In genomic region chr10:43752682-43753081, GRCh38 we compare ENCODE assay signal across 24 cellular contexts.
DNase-seq lines count a peak whose midpoint lies in the region; ATAC-seq, FAIRE-seq and TF ChIP-seq lines count a peak whose summit lies in the region.
"Had no signal": no experiment of that assay in that cellular context is flagged by ENCODE, and none has a peak within 500 bp of the region (broad histone marks: within the 10 kb centered on the region; RNA-seq: fewer than 3 reads in every experiment).

No MANE protein-coding gene starts in this region.

- TF ChIP-seq CTCF in left ventricle myocardium inferior (IDR thresholded peaks at IDR 0.05; ENCODE audit: borderline replicate concordance), result no peak
- TF ChIP-seq CTCF in H1 (IDR thresholded peaks at IDR 0.05; ENCODE audit: control extremely low read depth in 1 of 3, insufficient read depth in 1 of 3, low read depth in 1 of 3, low read length in 3 of 3), result no peak

- POLR2A ChIA-PET in H1 (lab: Charles Lee; ENCODE audit: partially characterized antibody), result no interaction called here

- H2BK120ac ChIP-seq in H1 (replicated peaks; ENCODE audit: low read depth, low read length) (no peak overlapping the region), mesenchymal stem cell (ENCODE audit: low read depth, low read length) (no peak overlapping the region)

- TF ChIP-seq POLR2A in H1 (IDR thresholded peaks at IDR 0.05; ENCODE audit: control extremely low read depth in 1 of 2, low read depth in 2 of 2, low read length in 2 of 2) (no peak), GM12892 (IDR thresholded peaks at IDR 0.05; ENCODE audit: low read depth, low read length) (no peak)

- H3K23ac ChIP-seq in H1 (ENCODE audit: insufficient read length) (no peak overlapping the region), mesenchymal stem cell (ENCODE audit: low read length in 2 of 2) (no peak overlapping the region)

- H2AK5ac ChIP-seq in H1 (ENCODE audit: low read depth, low read length) (no peak overlapping the region), mesenchymal stem cell (ENCODE audit: low read length, severe bottlenecking) (no peak overlapping the region)

- H2BK5ac ChIP-seq in H1 (ENCODE audit: low read depth, low read length) (no peak overlapping the region), mesenchymal stem cell (ENCODE audit: low read depth, low read length, poor library complexity, severe bottlenecking) (no peak overlapping the region)

- intact Hi-C loops in left ventricle myocardium inferior (cut with micrococcal nuclease) (no loop called here), right cardiac atrium (cut with DNase I) (no loop called here)

- H2BK12ac ChIP-seq in H1 (ENCODE audit: low read depth, low read length) (0 out of 2 replicates have a peak overlapping the region, but pooled peaks have one; percentile 17), mesenchymal stem cell (ENCODE audit: low read length in 2 of 2) (no peak overlapping the region)

- H3K9me3 ChIP-seq in left ventricle myocardium inferior (replicated peaks) (no peaks in the 10 kb centered on the region), right cardiac atrium (ENCODE audit: control insufficient read depth, low read length) (no peaks in the 10 kb centered on the region), H1 (ENCODE audit: insufficient read depth in 2 of 2, low read depth in 1 of 2, low read length in 1 of 2) (no peaks in the 10 kb centered on the region), mesenchymal stem cell (ENCODE audit: control insufficient read depth, low read length) (no peaks in the 10 kb centered on the region)
- H3K9me3 ChIP-seq: BE2C, BLaER1 had no signal

- H2AFZ ChIP-seq in H1 (ENCODE audit: low read length) (no peak overlapping the region), mesenchymal stem cell (ENCODE audit: low read depth, low read length) (no peak overlapping the region)

- H3K4me2 ChIP-seq in H1 (ENCODE audit: insufficient read depth in 1 of 2, low read depth in 2 of 2, low read length in 2 of 2), result no peak overlapping the region
- no peak overlapping the region for H3K4me2 ChIP-seq in mesenchymal stem cell (ENCODE audit: low read length, poor library complexity, severe bottlenecking)
- H3K4me2 ChIP-seq: BLaER1 had no signal

- WGBS in right cardiac atrium, result 85% methylated on average over 1 of the region's 1 CpG
- 89% methylated on average over 1 of the region's 1 CpG; no CpG with 5 or more reads in 1 of the 2 experiments for WGBS in H1 (ENCODE audit: extremely low coverage in 1 of 2, insufficient coverage in 1 of 2, insufficient read length in 1 of 2, insufficient replicate concordance in 2 of 2, low coverage in 1 of 2, low lambda C conversion rate in 2 of 2, missing lambda C conversion rate in 1 of 2), 2 experiments
- 91% methylated on average over 1 of the region's 1 CpG for WGBS in mesenchymal stem cell

- no peak overlapping the region for H3K4ac ChIP-seq in H1 (replicated peaks; ENCODE audit: insufficient read length, low read depth, low read length)
- peak overlapping the region in 1 of 2 experiments; percentile 28 for H3K4ac ChIP-seq in mesenchymal stem cell (ENCODE audit: low read depth in 1 of 2, low read length in 2 of 2)

- H2BK15ac ChIP-seq in H1 (ENCODE audit: low read length) (no peak overlapping the region), mesenchymal stem cell (ENCODE audit: low read depth, poor library complexity, severe bottlenecking) (no peak overlapping the region)

- no peaks in the 10 kb centered on the region for H3K23me2 ChIP-seq in H1 (ENCODE audit: low read depth, low read length)

- no peak overlapping the region for H3K14ac ChIP-seq in H1 (ENCODE audit: insufficient read length)
- H3K14ac ChIP-seq in mesenchymal stem cell (ENCODE audit: low read length in 2 of 2), result no peak overlapping the region

- CTCF ChIA-PET in H1 (lab: Charles Lee; ENCODE audit: partially characterized antibody), result no interaction called here

- H3K27ac ChIP-seq in left ventricle myocardium inferior (replicated peaks) (peak overlapping the region; percentile 66), right cardiac atrium (ENCODE audit: low read length) (no peak overlapping the region), H1 (ENCODE audit: low read depth, low read length) (no peak overlapping the region), mesenchymal stem cell (ENCODE audit: low read length, poor library complexity, severe bottlenecking) (no peak overlapping the region)
- H3K27ac ChIP-seq: BLaER1 had no signal

- H3K9ac ChIP-seq in H1 (replicated peaks in 1 of 4; ENCODE audit: extremely low read depth in 1 of 4, low read depth in 3 of 4, low read length in 3 of 4) (no peak overlapping the region), mesenchymal stem cell (ENCODE audit: low read length) (no peak overlapping the region)
- H3K9ac ChIP-seq: BLaER1 had no signal

- FAIRE-seq in H1 (lab: Jason Lieb, UNC) (no peak), GM12892 (lab: Jason Lieb, UNC) (no peak)
- FAIRE-seq: A204.1, G401.6, GM12891, GM18507 had no signal

- H2BK20ac ChIP-seq in H1 (ENCODE audit: low read length), result no peak overlapping the region

- ATAC-seq in right cardiac atrium, result no peak

- no peak overlapping the region for H3K4me3 ChIP-seq in left ventricle myocardium inferior
- H3K4me3 ChIP-seq in right cardiac atrium (ENCODE audit: low read length), result no peak overlapping the region
- no peak overlapping the region for H3K4me3 ChIP-seq in H1 (ENCODE audit: extremely low read depth in 1 of 4, insufficient read depth in 2 of 4, low read depth in 3 of 4, low read length in 4 of 4)
- H3K4me3 ChIP-seq in mesenchymal stem cell (ENCODE audit: insufficient read depth in 1 of 2, low read depth in 1 of 2, low read length in 2 of 2), result no peak overlapping the region
- H3K4me3 ChIP-seq: BLaER1 had no signal

- no peak for TF ChIP-seq RAD21 in H1 (IDR thresholded peaks at IDR 0.05 in 1 of 2, conservative IDR thresholded peaks at IDR 0.05 in 1 of 2; ENCODE audit: low read depth in 2 of 2, low read length in 2 of 2)

- H3K36me3 ChIP-seq in left ventricle myocardium inferior, result no peaks in the 10 kb centered on the region
- H3K36me3 ChIP-seq in H1 (ENCODE audit: control insufficient read depth in 2 of 4, insufficient read depth in 4 of 4, low read length in 3 of 4), result no peaks in the 10 kb centered on the region
- no peaks in the 10 kb centered on the region for H3K36me3 ChIP-seq in mesenchymal stem cell (ENCODE audit: control insufficient read depth in 1 of 2, insufficient read depth in 2 of 2, low read depth in 1 of 2, low read length in 2 of 2)
- H3K36me3 ChIP-seq: BE2C, BLaER1 had no signal

- H3K4me1 ChIP-seq in left ventricle myocardium inferior, result peaks cover 10% of the 10 kb centered on the region
- H3K4me1 ChIP-seq in right cardiac atrium (ENCODE audit: control insufficient read depth, insufficient read depth, low read length), result no peaks in the 10 kb centered on the region
- peaks cover 0 to 19% (median 10%) of the 10 kb centered on the region in 4 experiments; a peak in 6 of 7 replicates for H3K4me1 ChIP-seq in H1 (replicated peaks in 1 of 4; ENCODE audit: control insufficient read depth in 3 of 4, insufficient read depth in 4 of 4, low read length in 3 of 4)
- no peaks in the 10 kb centered on the region for H3K4me1 ChIP-seq in mesenchymal stem cell (ENCODE audit: control insufficient read depth, insufficient read depth, low read depth, low read length)
- H3K4me1 ChIP-seq: BE2C, BLaER1 had no signal

- H3K79me1 ChIP-seq in H1 (ENCODE audit: low read depth, low read length) (no peaks in the 10 kb centered on the region), mesenchymal stem cell (replicated peaks; ENCODE audit: low read length, poor library complexity, severe bottlenecking) (no peaks in the 10 kb centered on the region)

- H4K20me1 ChIP-seq in H1 (replicated peaks in 1 of 2; ENCODE audit: control insufficient read depth in 1 of 2, insufficient read depth in 2 of 2, low read length in 2 of 2), result no peaks in the 10 kb centered on the region
- H4K20me1 ChIP-seq: BLaER1 had no signal

- no peak for DNase-seq in left ventricle myocardium inferior
- no peak for DNase-seq in right cardiac atrium
- DNase-seq in H1 (ENCODE audit: low read depth in 1 of 2, low spot score in 2 of 2), result no peak
- no peak for DNase-seq in mesenchymal stem cell
- no peak for DNase-seq in DMS53 (lab: John Stamatoyannopoulos, UW)
- no peak for DNase-seq in GM12892 (ENCODE audit: insufficient read length)
- DNase-seq in NCI-H2081 (lab: John Stamatoyannopoulos, UW), result no peak
- DNase-seq: 8988T; ACHN; BE2C; C1 segment of cervical spinal cord; CD4-positive, alpha-beta memory T cell; CD4-positive, CD25-positive, alpha-beta regulatory T cell; CD8-positive, alpha-beta memory T cell; COR-L47; DMS 273 treated with DMSO at 0.1 percent for 48 hours; DMS153; DMS79 treated with DMSO at 0.1 percent for 48 hours; GF-D8 had no signal

- H4K8ac ChIP-seq in H1 (ENCODE audit: extremely low read depth, insufficient read depth, low read length) (no peak overlapping the region), mesenchymal stem cell (ENCODE audit: low read length) (peak overlapping the region; percentile 16)

- no peak overlapping the region for H4K5ac ChIP-seq in H1 (ENCODE audit: insufficient read length, low read depth, low read length)

- no peak overlapping the region for H3K18ac ChIP-seq in H1 (ENCODE audit: extremely low read depth, low read length)
- H3K18ac ChIP-seq in mesenchymal stem cell (ENCODE audit: low read depth in 1 of 2, low read length in 2 of 2), result no peak overlapping the region

- no peak overlapping the region for H3K56ac ChIP-seq in H1 (replicated peaks; ENCODE audit: insufficient read length, low read depth, low read length)

- TF ChIP-seq EP300 in H1 (IDR thresholded peaks at IDR 0.05; ENCODE audit: borderline replicate concordance in 1 of 2, low read depth in 2 of 2, low read length in 2 of 2), result no peak

- no peaks in the 10 kb centered on the region for H3K79me2 ChIP-seq in H1 (ENCODE audit: control insufficient read depth in 1 of 2, insufficient read depth in 2 of 2, low read length in 2 of 2)

- H4K91ac ChIP-seq in H1 (replicated peaks; ENCODE audit: insufficient read length, low read length), result no peak overlapping the region
- H4K91ac ChIP-seq in mesenchymal stem cell (ENCODE audit: low read length), result no peak overlapping the region

- no peaks in the 10 kb centered on the region for H3K27me3 ChIP-seq in left ventricle myocardium inferior (ENCODE audit: low read depth)
- H3K27me3 ChIP-seq in right cardiac atrium (ENCODE audit: control insufficient read depth, insufficient read depth), result no peaks in the 10 kb centered on the region
- H3K27me3 ChIP-seq in H1 (replicated peaks in 1 of 4; ENCODE audit: control insufficient read depth in 3 of 4, extremely low read depth in 1 of 4, insufficient read depth in 3 of 4, low read length in 3 of 4), result peaks cover 0 to 16% (median 7%) of the 10 kb centered on the region in 4 experiments; a peak in 4 of 7 replicates
- H3K27me3 ChIP-seq in mesenchymal stem cell (ENCODE audit: control insufficient read depth in 1 of 2, insufficient read depth in 1 of 2, low read length in 2 of 2), result peaks cover 0 to 17% of the 10 kb centered on the region in 2 experiments
- H3K27me3 ChIP-seq: BE2C, BLaER1 had no signal

TF ChIP-seq in H1, 55 proteins besides CTCF, POLR2A, EP300 and RAD21 (continues in another document):
- TF ChIP-seq BRCA1 (IDR thresholded peaks at IDR 0.05; ENCODE audit: low read depth, low read length), result no peak
- TF ChIP-seq TAF7 (optimal IDR thresholded peaks at IDR 0.05; ENCODE audit: borderline replicate concordance, low read depth, low read length), result no peak
- no peak for TF ChIP-seq EZH2 (IDR thresholded peaks at IDR 0.05; ENCODE audit: low read depth, low read length, severe bottlenecking)
- TF ChIP-seq HDAC6 (IDR thresholded peaks at IDR 0.05; ENCODE audit: low read depth, low read length), result no peak
